19 cellular contexts compared by ENCODE assay signal in the genomic region with DNA sequence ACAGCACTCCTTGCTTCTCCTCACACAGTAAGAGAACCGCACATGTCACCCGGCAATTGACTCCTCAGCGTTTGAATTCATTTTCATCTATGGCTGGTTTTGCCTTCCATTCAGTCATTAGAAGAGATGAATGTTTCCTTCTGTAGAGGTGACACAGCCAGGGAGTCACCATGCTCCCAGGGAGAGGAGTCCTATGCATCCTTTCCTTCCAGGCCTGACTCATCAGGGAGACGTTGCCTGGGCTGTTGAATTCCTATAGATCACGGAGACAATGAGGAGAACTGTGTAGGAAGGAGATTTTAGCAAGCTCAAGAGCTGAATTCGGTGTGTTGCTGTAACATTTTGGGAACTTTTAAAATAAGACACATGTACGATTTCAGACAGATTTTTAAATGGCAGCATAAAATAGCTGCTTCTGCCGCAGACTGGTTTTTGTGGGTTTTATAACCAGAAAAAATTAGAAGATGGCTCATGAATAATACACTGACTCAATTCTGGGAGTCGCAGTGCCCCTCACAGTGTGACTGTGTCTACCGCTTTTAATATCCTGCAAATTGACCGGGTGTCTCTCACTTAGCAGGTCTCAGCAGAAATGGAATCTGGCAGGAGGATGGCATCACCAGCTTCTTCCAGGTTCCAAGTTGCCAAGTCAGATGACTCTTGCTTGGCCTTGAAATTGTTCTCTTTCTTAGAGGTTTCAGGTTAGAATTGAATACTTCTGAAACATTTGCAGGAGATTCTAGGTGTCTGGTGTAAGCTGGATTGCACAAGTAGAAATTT. TPM values are rescaled to one million over a fixed set of nuclear protein-coding genes. Genes with fewer than 3 reads are reported as not detected.
DNase-seq lines count a peak whose midpoint lies in the region; ATAC-seq lines count a peak whose summit lies in the region.
"Had no signal": no experiment of that assay in that cellular context is flagged by ENCODE, and none has a peak within 500 bp of the region (broad histone marks: within the 10 kb centered on the region; RNA-seq: fewer than 3 reads in every experiment).

No MANE protein-coding gene starts in this region.

- intact Hi-C loops in head of caudate nucleus (cut with DNase I): no loop called here
- intact Hi-C loops in naive thymus-derived CD4-positive, alpha-beta T cell (cut with micrococcal nuclease): loop anchor here in 1 of 2 donors (10.0 kb wide), 1 partner anchor 375 kb away; no protein-coding TSS in a partner anchor

- POLR2A ChIA-PET in naive thymus-derived CD4-positive, alpha-beta T cell (lab: Charles Lee): interaction anchor here (0.6 kb wide), 1 partner anchor 170 kb away, joined by 5 read pairs; no protein-coding TSS in a partner anchor

- ATAC-seq in naive thymus-derived CD4-positive, alpha-beta T cell: no peak
- ATAC-seq: natural killer cell; stimulated activated naive CD8-positive, alpha-beta T cell treated with anti-CD3 and anti-CD28 coated beads, Interleukin-15, amount 100 ng/mL, for 72 hours had no signal

- peak overlapping the region; percentile 32 for H2AFZ ChIP-seq in GM23248

- peaks cover 0 to 25% (median 0%) of the 10 kb centered on the region in 5 donors for H3K27me3 Mint-ChIP-seq in naive thymus-derived CD4-positive, alpha-beta T cell
- H3K27me3 Mint-ChIP-seq: stimulated activated naive CD8-positive, alpha-beta T cell treated with anti-CD3 and anti-CD28 coated beads, Interleukin-15, amount 100 ng/mL, for 72 hours had no signal

- H3K4me3 Mint-ChIP-seq in naive thymus-derived CD4-positive, alpha-beta T cell: no peak overlapping the region
- H3K4me3 Mint-ChIP-seq: B cell; natural killer cell; stimulated activated naive CD8-positive, alpha-beta T cell treated with anti-CD3 and anti-CD28 coated beads, Interleukin-15, amount 100 ng/mL, for 72 hours had no signal

- H4K20me1 ChIP-seq in GM23248 (ENCODE audit: insufficient read depth): no peaks in the 10 kb centered on the region

- H3K4me2 ChIP-seq in GM23248 (ENCODE audit: unreplicated experiment): peak overlapping the region; percentile 56

- H3K4me3 ChIP-seq in GM23248: peak overlapping the region; percentile 26
- H3K4me3 ChIP-seq in subcutaneous abdominal adipose tissue (ENCODE audit: low read depth in 1 of 5, low read length in 5 of 5): no peak overlapping the region
- no peak overlapping the region for H3K4me3 ChIP-seq in naive thymus-derived CD4-positive, alpha-beta T cell (ENCODE audit: low read length)

- CTCF ChIA-PET in naive thymus-derived CD4-positive, alpha-beta T cell (lab: Charles Lee): interaction anchor here (0.6 to 1.0 kb wide), 2 partner anchors 22 to 386 kb away, joined by 3 to 5 read pairs; no protein-coding TSS in a partner anchor

- no peaks in the 10 kb centered on the region for H3K27me3 ChIP-seq in GM23248 (replicated peaks; ENCODE audit: insufficient read depth)
- no peaks in the 10 kb centered on the region for H3K27me3 ChIP-seq in subcutaneous abdominal adipose tissue (ENCODE audit: control insufficient read depth in 5 of 5, insufficient read depth in 4 of 5, low read length in 5 of 5)
- H3K27me3 ChIP-seq in naive thymus-derived CD4-positive, alpha-beta T cell (ENCODE audit: control insufficient read depth in 2 of 2, insufficient read depth in 2 of 2, low read length in 2 of 2): no peaks in the 10 kb centered on the region

- H3K36me3 ChIP-seq in GM23248 (ENCODE audit: low read depth) (no peaks in the 10 kb centered on the region), subcutaneous abdominal adipose tissue (ENCODE audit: control insufficient read depth in 5 of 5, insufficient read depth in 5 of 5, low read length in 5 of 5) (no peaks in the 10 kb centered on the region)
- no peaks in the 10 kb centered on the region for H3K36me3 ChIP-seq in naive thymus-derived CD4-positive, alpha-beta T cell (ENCODE audit: control insufficient read depth in 2 of 3, insufficient read depth in 3 of 3, low read length in 3 of 3)
- H3K36me3 ChIP-seq: WERI-Rb-1 had no signal

- no peaks in the 10 kb centered on the region for H3K9me3 ChIP-seq in GM23248 (ENCODE audit: low read depth)
- no peaks in the 10 kb centered on the region for H3K9me3 ChIP-seq in subcutaneous abdominal adipose tissue (ENCODE audit: control insufficient read depth in 5 of 5, low read length in 5 of 5)
- no peaks in the 10 kb centered on the region for H3K9me3 ChIP-seq in naive thymus-derived CD4-positive, alpha-beta T cell (ENCODE audit: control insufficient read depth in 2 of 3, low read length in 3 of 3)

- DNase-seq in GM23248: peak; percentile 93
- DNase-seq in head of caudate nucleus: peak in 31 of 42 donors; percentile 14 to 85 (median 56)
- DNase-seq in SIG-M5 treated with dmso at 0.1 percent for 504 hours (lab: John Stamatoyannopoulos, UW; ENCODE audit: unreplicated experiment): no peak
- DNase-seq in naive thymus-derived CD4-positive, alpha-beta T cell: no peak
- no peak for DNase-seq in NCI-H128 (lab: John Stamatoyannopoulos, UW; ENCODE audit: unreplicated experiment)
- DNase-seq: activated CD4-positive, alpha-beta T cell treated with anti-CD3 and anti-CD28 coated beads, Interleukin-2, amount 50 U/mL, for 1 hour; activated effector memory CD4-positive, alpha-beta T cell treated with Interleukin-2 at 50 U/mL for 16 hours; COR-L47; DMS79 treated with DMSO at 0.1 percent for 48 hours; natural killer cell; NCI-H1436 treated with DMSO at 0.1 percent for 48 hours; SIG-M5; stimulated activated CD4-positive, alpha-beta T cell treated with anti-CD3 and anti-CD28 coated beads, Interleukin-4, amount 100 ng/mL, for 1 hour; stimulated activated naive CD8-positive, alpha-beta T cell treated with anti-CD3 and anti-CD28 coated beads, Interleukin-15, amount 100 ng/mL, for 72 hours; trophoblast cell; WERI-Rb-1 had no signal

- no peaks in the 10 kb centered on the region for H3K9me3 Mint-ChIP-seq in naive thymus-derived CD4-positive, alpha-beta T cell
- H3K9me3 Mint-ChIP-seq: natural killer cell; stimulated activated naive CD8-positive, alpha-beta T cell treated with anti-CD3 and anti-CD28 coated beads, Interleukin-15, amount 100 ng/mL, for 72 hours had no signal

- 16 to 18% methylated on average over 11 of the region's 11 CpGs for WGBS in GM23248 (ENCODE audit: low coverage in 1 of 2, low lambda C conversion rate in 2 of 2, missing lambda C conversion rate in 2 of 2), 2 experiments

- no peaks in the 10 kb centered on the region; the same call in 1 of the 2 replicates for H3K79me2 ChIP-seq in GM23248 (ENCODE audit: insufficient read depth)

- peaks cover 59% of the 10 kb centered on the region for H3F3A ChIP-seq in GM23248 (ENCODE audit: insufficient read depth)

- peaks cover 0 to 3% (median 0%) of the 10 kb centered on the region in 5 donors for H3K36me3 Mint-ChIP-seq in naive thymus-derived CD4-positive, alpha-beta T cell
- H3K36me3 Mint-ChIP-seq: natural killer cell had no signal

- no peaks in the 10 kb centered on the region for H3K9me2 ChIP-seq in GM23248 (ENCODE audit: insufficient read depth)

- H3K27ac Mint-ChIP-seq in naive thymus-derived CD4-positive, alpha-beta T cell: no peak overlapping the region
- H3K27ac Mint-ChIP-seq: B cell; natural killer cell; stimulated activated naive CD8-positive, alpha-beta T cell treated with anti-CD3 and anti-CD28 coated beads, Interleukin-15, amount 100 ng/mL, for 72 hours had no signal

- H3K9ac ChIP-seq in GM23248 (peak overlapping the region; percentile 58), subcutaneous abdominal adipose tissue (ENCODE audit: low read length in 5 of 5) (no peak overlapping the region)

- in situ Hi-C loops in GM23248 (cut with MboI): no loop called here

- peak overlapping the region; percentile 81 for H3K27ac ChIP-seq in GM23248
- peak overlapping the region; percentile 38 for H3K27ac ChIP-seq in angular gyrus (ENCODE audit: low read depth, low read length)
- H3K27ac ChIP-seq in subcutaneous abdominal adipose tissue (ENCODE audit: low read depth, low read length): peak overlapping the region; percentile 55
- H3K27ac ChIP-seq in naive thymus-derived CD4-positive, alpha-beta T cell (ENCODE audit: low read depth, low read length): no peak overlapping the region
- H3K27ac ChIP-seq: WERI-Rb-1 had no signal

- H3K4me1 ChIP-seq in GM23248 (ENCODE audit: insufficient read depth) (peaks cover 43% of the 10 kb centered on the region), subcutaneous abdominal adipose tissue (ENCODE audit: control insufficient read depth in 5 of 5, insufficient read depth in 5 of 5, low read length in 5 of 5) (peaks cover 0 to 33% (median 21%) of the 10 kb centered on the region in 5 donors)
- H3K4me1 ChIP-seq in naive thymus-derived CD4-positive, alpha-beta T cell (ENCODE audit: control insufficient read depth in 2 of 2, insufficient read depth in 2 of 2, low read length in 2 of 2): no peaks in the 10 kb centered on the region

- peaks cover 0 to 29% (median 0%) of the 10 kb centered on the region in 7 donors for H3K4me1 Mint-ChIP-seq in naive thymus-derived CD4-positive, alpha-beta T cell
- H3K4me1 Mint-ChIP-seq: B cell had no signal

RNA-seq across cellular contexts. Expression of gene CLMP, which starts 44.5 kb away (rescaled TPM):
- 195 and 215 TPM in 2 replicates for total RNA-seq in GM23248 (2014; rRNA removed; shearing (Covaris generic))
- 159 and 166 TPM in 2 replicates for polyA plus RNA-seq in GM23248 (2016; fragmentation: Nextera tagmentation; extraction: Ambion mirVana)
- under 1 TPM; 0.20 to 0.60 (median 0.43) TPM for total RNA-seq in naive thymus-derived CD4-positive, alpha-beta T cell
- under 1 TPM; 0.08 to 0.20 TPM for polyA plus RNA-seq in naive thymus-derived CD4-positive, alpha-beta T cell
- total RNA-seq: B cell had no signal

Comparison
In these comparisons a context has a peak if more than half of its experiments do, and no peak if none do; other contexts are left out.
1. DNase-seq: peak in GM23248 (single experiment) and head of caudate nucleus (31 of 42); none in SIG-M5 treated with dmso at 0.1 percent for 504 hours (single experiment), naive thymus-derived CD4-positive, alpha-beta T cell (0 of 9) and NCI-H128 (single experiment).
2. RNA of gene CLMP, which starts 44.5 kb away (total RNA-seq): 195 to 215 TPM in GM23248; 0.20 to 0.60 TPM in naive thymus-derived CD4-positive, alpha-beta T cell; every median in the first group is over 100 times any median in the second.